In the genomic region with DNA sequence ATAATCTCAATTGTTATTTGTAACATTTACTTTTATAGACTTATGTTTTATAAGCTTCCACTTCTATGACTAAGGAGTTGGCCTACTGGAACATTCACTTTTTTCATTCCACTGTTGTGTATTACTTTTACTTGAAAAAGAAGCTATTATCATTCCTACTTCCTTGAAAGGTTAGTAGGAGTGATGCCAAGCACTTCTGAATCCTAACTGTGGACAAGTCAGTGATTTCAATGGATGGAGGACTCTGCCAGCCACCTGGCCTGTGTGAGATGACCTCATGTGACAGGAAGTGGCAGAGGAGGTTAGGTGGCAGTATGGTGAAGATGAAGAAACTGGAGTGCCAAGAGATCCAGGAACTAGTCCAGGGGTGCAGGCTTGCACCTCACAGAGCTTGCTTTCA, we compare ENCODE assay signal across 17 cellular contexts. TPM values are rescaled to one million over a fixed set of nuclear protein-coding genes. Genes with fewer than 3 reads are reported as not detected.
DNase-seq lines count a peak whose midpoint lies in the region; ATAC-seq and TF ChIP-seq lines count a peak whose summit lies in the region.
"Had no signal": no experiment of that assay in that cellular context is flagged by ENCODE, and none has a peak within 500 bp of the region (broad histone marks: within the 10 kb centered on the region; RNA-seq: fewer than 3 reads in every experiment).

No MANE protein-coding gene starts in this region.

- no peaks in the 10 kb centered on the region for H3K36me3 ChIP-seq in right atrium auricular region

- no peak overlapping the region for H3K4me3 Mint-ChIP-seq in brain
- no peak overlapping the region for H3K4me3 Mint-ChIP-seq in activated T-cell treated with anti-CD3 and anti-CD28 coated beads, Interleukin-2, amount 50 U/mL, for 72 hours
- H3K4me3 Mint-ChIP-seq: activated naive CD4-positive, alpha-beta T cell treated with anti-CD3 and anti-CD28 coated beads, Interleukin-2, amount 10 ng/mL, durations not matched to agents 7 days and 5 days; CD14-positive monocyte; naive B cell had no signal

- DNase-seq in NCI-H2196 (lab: John Stamatoyannopoulos, UW; ENCODE audit: unreplicated experiment): peak; percentile 7
- DNase-seq in NCI-H2196 treated with DMSO at 0.1 percent for 48 hours (lab: John Stamatoyannopoulos, UW; ENCODE audit: unreplicated experiment): no peak
- DNase-seq in right atrium auricular region (ENCODE audit: low spot score): no peak
- peak in 1 of 49 donors; percentile 40 for DNase-seq in substantia nigra (lab: John Stamatoyannopoulos, UW)
- no peak for DNase-seq in activated T-cell treated with anti-CD3 and anti-CD28 coated beads, Interleukin-2, amount 50 U/mL, for 72 hours
- DNase-seq in NCI-H524 (lab: John Stamatoyannopoulos, UW): no peak
- DNase-seq: activated naive CD4-positive, alpha-beta T cell treated with anti-CD3 and anti-CD28 coated beads, Interleukin-2, amount 10 ng/mL, durations not matched to agents 7 days and 5 days; head of caudate nucleus; naive B cell; NCI-H2171; retina; stimulated activated CD4-positive, alpha-beta T cell treated with anti-CD3 and anti-CD28 coated beads, Interleukin-2, amount 100 ng/mL, for 24 hours had no signal

- peaks cover 0 to 16% of the 10 kb centered on the region in 2 donors for H3K4me1 ChIP-seq in right atrium auricular region

- H3K27ac ChIP-seq in right atrium auricular region (peak overlapping the region; percentile 75 to 79), substantia nigra (ENCODE audit: low read depth, low read length, poor library complexity, severe bottlenecking) (peak overlapping the region; percentile 49)
- H3K27ac ChIP-seq: 22Rv1, SK-N-MC had no signal

- no peaks in the 10 kb centered on the region for H3K9me3 ChIP-seq in right atrium auricular region

- H3K9me3 Mint-ChIP-seq in brain: peaks cover 0 to 10% (median 4%) of the 10 kb centered on the region in 5 experiments
- H3K9me3 Mint-ChIP-seq in activated T-cell treated with anti-CD3 and anti-CD28 coated beads, Interleukin-2, amount 50 U/mL, for 72 hours: no peaks in the 10 kb centered on the region

- no peaks in the 10 kb centered on the region for H3K27me3 ChIP-seq in right atrium auricular region

- H3K4me3 ChIP-seq in right atrium auricular region: no peak overlapping the region
- H3K4me3 ChIP-seq: SK-N-MC had no signal

- no peaks in the 10 kb centered on the region for H3K27me3 Mint-ChIP-seq in brain
- H3K27me3 Mint-ChIP-seq in activated T-cell treated with anti-CD3 and anti-CD28 coated beads, Interleukin-2, amount 50 U/mL, for 72 hours (ENCODE audit: low read depth): no peaks in the 10 kb centered on the region
- H3K27me3 Mint-ChIP-seq: activated naive CD4-positive, alpha-beta T cell treated with anti-CD3 and anti-CD28 coated beads, Interleukin-2, amount 10 ng/mL, durations not matched to agents 7 days and 5 days; naive B cell had no signal

- peaks cover 60% of the 10 kb centered on the region for H3K36me3 Mint-ChIP-seq in brain
- H3K36me3 Mint-ChIP-seq in activated T-cell treated with anti-CD3 and anti-CD28 coated beads, Interleukin-2, amount 50 U/mL, for 72 hours (ENCODE audit: insufficient read depth in 2 of 2): peaks cover 2% of the 10 kb centered on the region in 2 donors

- no peak for ATAC-seq in HG03520 (IDR thresholded peaks at IDR 0.05; ENCODE audit: unreplicated experiment)
- no peak for ATAC-seq in activated T-cell treated with anti-CD3 and anti-CD28 coated beads, Interleukin-2, amount 50 U/mL, for 72 hours (replicated peaks in 1 of 2)

- no peak for TF ChIP-seq CTCF in brain (conservative IDR thresholded peaks at IDR 0.05)
- TF ChIP-seq CTCF in right atrium auricular region (IDR thresholded peaks at IDR 0.05): no peak

- peak overlapping the region in 4 of 5 experiments; percentile 46 to 61 (median 60) for H3K27ac Mint-ChIP-seq in brain
- no peak overlapping the region for H3K27ac Mint-ChIP-seq in activated T-cell treated with anti-CD3 and anti-CD28 coated beads, Interleukin-2, amount 50 U/mL, for 72 hours
- H3K27ac Mint-ChIP-seq: activated naive CD4-positive, alpha-beta T cell treated with anti-CD3 and anti-CD28 coated beads, Interleukin-2, amount 10 ng/mL, durations not matched to agents 7 days and 5 days; naive B cell had no signal

- no peaks in the 10 kb centered on the region for H3K4me1 Mint-ChIP-seq in brain
- H3K4me1 Mint-ChIP-seq in activated T-cell treated with anti-CD3 and anti-CD28 coated beads, Interleukin-2, amount 50 U/mL, for 72 hours (ENCODE audit: low read depth): peaks cover 8% of the 10 kb centered on the region
- H3K4me1 Mint-ChIP-seq: CD14-positive monocyte had no signal

RNA-seq across cellular contexts. Expression of a gene that starts 46.0 kb away (rescaled TPM):
- polyA plus RNA-seq in brain (ENCODE audit: insufficient read depth, low read depth, low replicate concordance): 14.8 TPM
- 10 to 100 TPM; 13.2 to 15.5 TPM for total RNA-seq in right atrium auricular region
- 1 to 10 TPM; 8.7 to 9.7 TPM for total RNA-seq in activated T-cell treated with anti-CD3 and anti-CD28 coated beads, Interleukin-2, amount 50 U/mL, for 72 hours

RNA-seq across cellular contexts. Expression of a gene that starts 46.0 kb away (rescaled TPM):
- polyA plus RNA-seq in brain (ENCODE audit: insufficient read depth, low read depth, low replicate concordance): 41.0 TPM
- total RNA-seq in right atrium auricular region: 10 to 100 TPM; 25.0 to 31.3 TPM
- total RNA-seq in activated T-cell treated with anti-CD3 and anti-CD28 coated beads, Interleukin-2, amount 50 U/mL, for 72 hours: 10 to 100 TPM; 40.6 to 43.0 TPM
